ENCODE assay signal across 10 cellular contexts in genomic region chr11:108220721-108221346, GRCh38. TPM values are rescaled to one million over a fixed set of nuclear protein-coding genes. Genes with fewer than 3 reads are reported as not detected.
DNase-seq lines count a peak whose midpoint lies in the region; ATAC-seq and TF ChIP-seq lines count a peak whose summit lies in the region.
"Had no signal": no experiment of that assay in that cellular context is flagged by ENCODE, and none has a peak within 500 bp of the region (broad histone marks: within the 10 kb centered on the region; RNA-seq: fewer than 3 reads in every experiment).

No MANE protein-coding gene starts in this region.

- H3K27me3 ChIP-seq in NT2/D1 (ENCODE audit: insufficient read depth, insufficient read length) = no peaks in the 10 kb centered on the region
- H3K27me3 ChIP-seq in trophoblast cell (ENCODE audit: insufficient read depth, low read length) = no peaks in the 10 kb centered on the region

- H2AK5ac ChIP-seq in trophoblast cell (ENCODE audit: low read length) = no peak overlapping the region

- no peak overlapping the region for H3K14ac ChIP-seq in trophoblast cell (ENCODE audit: low read length)

- H3K79me1 ChIP-seq in trophoblast cell (ENCODE audit: low read length) = peaks cover 13% of the 10 kb centered on the region

- H4K8ac ChIP-seq in trophoblast cell (ENCODE audit: low read depth, low read length) = no peak overlapping the region

- H3K9ac ChIP-seq in NT2/D1 (ENCODE audit: insufficient read length, low read depth) (peak overlapping the region; percentile 92), trophoblast cell (ENCODE audit: low read length) (no peak overlapping the region)

- H3K27me3 Mint-ChIP-seq in naive thymus-derived CD8-positive, alpha-beta T cell = no peaks in the 10 kb centered on the region

- no peak overlapping the region for H2AFZ ChIP-seq in trophoblast cell (ENCODE audit: insufficient read depth, low read length, poor library complexity)

- no peak overlapping the region for H2BK120ac ChIP-seq in trophoblast cell (ENCODE audit: insufficient read depth, low read length, poor library complexity)

- no peak overlapping the region for H3K27ac ChIP-seq in trophoblast cell (ENCODE audit: low read depth, low read length)

- no peak for ATAC-seq in HG03354 (IDR thresholded peaks at IDR 0.05; ENCODE audit: poor library complexity, severe bottlenecking, unreplicated experiment)
- no peak for ATAC-seq in naive thymus-derived CD8-positive, alpha-beta T cell

- no peak overlapping the region for H3K4me3 Mint-ChIP-seq in naive thymus-derived CD8-positive, alpha-beta T cell

- H3K4me1 Mint-ChIP-seq in naive thymus-derived CD8-positive, alpha-beta T cell = peaks cover 32 to 55% (median 50%) of the 10 kb centered on the region in 4 donors

- no peak overlapping the region for H4K91ac ChIP-seq in trophoblast cell (ENCODE audit: low read depth, low read length)

- H3K9me3 Mint-ChIP-seq in naive thymus-derived CD8-positive, alpha-beta T cell = no peaks in the 10 kb centered on the region

- no peak overlapping the region for H4K12ac ChIP-seq in trophoblast cell (ENCODE audit: low read depth, low read length)

- H3K23ac ChIP-seq in trophoblast cell (ENCODE audit: low read length) = no peak overlapping the region

- H3K9me3 ChIP-seq in NT2/D1 (ENCODE audit: insufficient read depth, low read length) (no peaks in the 10 kb centered on the region), trophoblast cell (ENCODE audit: insufficient read depth, low read depth, low read length) (no peaks in the 10 kb centered on the region)

- H3K79me2 ChIP-seq in trophoblast cell (ENCODE audit: control insufficient read depth, insufficient read depth, low read length, poor library complexity) = peaks cover 16% of the 10 kb centered on the region

- H3K4ac ChIP-seq in trophoblast cell (ENCODE audit: low read depth, low read length) = peak overlapping the region; percentile 96

- H3K36me3 Mint-ChIP-seq in naive thymus-derived CD8-positive, alpha-beta T cell = peaks cover 0 to 33% (median 4%) of the 10 kb centered on the region in 3 donors

- H3K27ac Mint-ChIP-seq in naive thymus-derived CD8-positive, alpha-beta T cell = no peak overlapping the region

- H3K18ac ChIP-seq in trophoblast cell (ENCODE audit: low read length) = no peak overlapping the region

- H3K4me3 ChIP-seq in NT2/D1 (ENCODE audit: insufficient read length, low read depth) (peak overlapping the region; percentile 93), epithelial cell of proximal tubule (ENCODE audit: low read depth, low read length) (peak overlapping the region; percentile 93), trophoblast cell (ENCODE audit: low read depth, low read length) (no peak overlapping the region)

- no CpG with 5 or more reads among the region's 5 CpGs for WGBS in trophoblast cell (ENCODE audit: extremely low coverage, insufficient coverage, insufficient read length)

- TF ChIP-seq CTCF in epithelial cell of proximal tubule (conservative IDR thresholded peaks at IDR 0.05; ENCODE audit: low read depth, low read length) = no peak

- H3K4me2 ChIP-seq in trophoblast cell (ENCODE audit: low read length) = peak overlapping the region; percentile 91

- no peak overlapping the region for H2BK5ac ChIP-seq in trophoblast cell (ENCODE audit: low read depth, low read length, poor library complexity)

- peaks cover 4% of the 10 kb centered on the region for H3K36me3 ChIP-seq in NT2/D1 (ENCODE audit: insufficient read depth, insufficient read length, low read length)
- no peaks in the 10 kb centered on the region for H3K36me3 ChIP-seq in trophoblast cell (ENCODE audit: control insufficient read depth in 1 of 2, insufficient read depth in 2 of 2, low read length in 2 of 2)

- POLR2A ChIA-PET in naive thymus-derived CD8-positive, alpha-beta T cell (lab: Charles Lee) = interaction anchor here (3.3 to 13.4 kb wide), 4 partner anchors 16 to 58 kb away, joined by 52 to 705 read pairs (median 74); no protein-coding TSS in a partner anchor

- DNase-seq in GF-D8 (lab: John Stamatoyannopoulos, UW) = peak; percentile 67
- DNase-seq in NT2/D1 (ENCODE audit: low read depth, low spot score) = no peak
- DNase-seq in epithelial cell of proximal tubule (ENCODE audit: low read depth) = no peak
- DNase-seq in trophoblast cell = peak in 1 of 2 donors; percentile 43
- no peak for DNase-seq in GM19240 (ENCODE audit: insufficient read length, low spot score)
- DNase-seq in NCI-H226 = no peak
- no peak for DNase-seq in naive thymus-derived CD8-positive, alpha-beta T cell
- DNase-seq: activated T-cell treated with anti-CD3 and anti-CD28 coated beads for 4 hours, NCI-H1694 had no signal

- H2BK12ac ChIP-seq in trophoblast cell (ENCODE audit: low read length) = no peak overlapping the region

- H3K4me1 ChIP-seq in NT2/D1 (ENCODE audit: insufficient read depth, insufficient read length) (peaks cover 3% of the 10 kb centered on the region), trophoblast cell (ENCODE audit: control insufficient read depth in 1 of 2, insufficient read depth in 2 of 2, low read length in 2 of 2) (peaks cover 2 to 3% of the 10 kb centered on the region in 2 experiments)

RNA-seq across cellular contexts. Expression of gene NPAT, which starts 1.6 kb away (rescaled TPM):
- total RNA-seq in epithelial cell of proximal tubule = 8.8 and 9.6 TPM in 2 replicates
- polyA plus RNA-seq in trophoblast cell (2013) = 16.7 and 17.3 TPM in 2 replicates
- total RNA-seq in naive thymus-derived CD8-positive, alpha-beta T cell = 10 to 100 TPM; 73.9 to 75.8 TPM
- 10 to 100 TPM; 34.9 to 52.8 (median 47.0) TPM for polyA plus RNA-seq in naive thymus-derived CD8-positive, alpha-beta T cell

RNA-seq across cellular contexts. Expression of gene ATM, which starts 2.0 kb away (rescaled TPM):
- total RNA-seq in epithelial cell of proximal tubule = 21.0 and 29.4 TPM in 2 replicates
- 15.8 and 17.8 TPM in 2 replicates for polyA plus RNA-seq in trophoblast cell (2013)
- 100 to 1,000 TPM; 792 to 837 TPM for total RNA-seq in naive thymus-derived CD8-positive, alpha-beta T cell
- polyA plus RNA-seq in naive thymus-derived CD8-positive, alpha-beta T cell = 100 to 1,000 TPM; 105 to 164 (median 121) TPM

Comparison
In these comparisons a context has a peak if more than half of its experiments do, and no peak if none do; other contexts are left out.
1. RNA of gene ATM, which starts 2.0 kb away (total RNA-seq): 792 to 837 TPM in naive thymus-derived CD8-positive, alpha-beta T cell; 21.0 to 29.4 TPM in epithelial cell of proximal tubule; every median in the first group is over 10 times any median in the second.